In genomic region chr13:100262404-100262803, GRCh38 we compare ENCODE assay signal across 29 cellular contexts.
DNase-seq lines count a peak whose midpoint lies in the region; ATAC-seq, FAIRE-seq and TF ChIP-seq lines count a peak whose summit lies in the region.
"Had no signal": no experiment of that assay in that cellular context is flagged by ENCODE, and none has a peak within 500 bp of the region (broad histone marks: within the 10 kb centered on the region; RNA-seq: fewer than 3 reads in every experiment).

No MANE protein-coding gene starts in this region.

- H3K9ac ChIP-seq in HepG2 (ENCODE audit: insufficient read depth, low read depth, low read length), result no peak overlapping the region
- H3K9ac ChIP-seq: BLaER1; BLaER1 treated with 17β-estradiol and CSF1 and Interleukin-3, amounts not matched to agents 10 nM and 100 nM had no signal

- CTCF ChIA-PET in HepG2 (lab: Yijun Ruan, JAX; ENCODE audit: low intra/inter-chr PET ratio, low total read pairs), result no interaction called here

- no peak overlapping the region for H3K27ac ChIP-seq in HepG2 (ENCODE audit: extremely low read length, insufficient read depth, low read length)
- no peak overlapping the region for H3K27ac ChIP-seq in right lobe of liver
- H3K27ac ChIP-seq: 22Rv1; A549; BLaER1; BLaER1 treated with 17β-estradiol and CSF1 and Interleukin-3, amounts not matched to agents 10 nM and 100 nM; C4-2B had no signal

- POLR2A ChIA-PET in HepG2 (lab: Yijun Ruan, JAX), result no interaction called here

- H3K36me3 ChIP-seq in HepG2 (replicated peaks in 1 of 2; ENCODE audit: control insufficient read depth in 1 of 2, insufficient read depth in 2 of 2, low read length in 2 of 2) (no peaks in the 10 kb centered on the region), right lobe of liver (no peaks in the 10 kb centered on the region)
- H3K36me3 ChIP-seq: BE2C; BLaER1; BLaER1 treated with 17β-estradiol and CSF1 and Interleukin-3, amounts not matched to agents 10 nM and 100 nM had no signal

- H3K4me2 ChIP-seq in HepG2 (ENCODE audit: low read depth, low read length), result no peak overlapping the region
- H3K4me2 ChIP-seq: A549; BLaER1; BLaER1 treated with 17β-estradiol and CSF1 and Interleukin-3, amounts not matched to agents 10 nM and 100 nM had no signal

- 82% methylated on average over 3 of the region's 3 CpGs for WGBS in HepG2 (ENCODE audit: low lambda C conversion rate)
- WGBS in right lobe of liver (ENCODE audit: insufficient coverage, low coverage, low lambda C conversion rate, missing lambda C conversion rate), result 77% methylated on average over 3 of the region's 3 CpGs

- H3K4me3 ChIP-seq in HepG2 (replicated peaks in 1 of 3; ENCODE audit: insufficient read depth in 1 of 3, low read depth in 2 of 3, low read length in 3 of 3), result no peak overlapping the region
- H3K4me3 ChIP-seq in right lobe of liver, result no peak overlapping the region
- H3K4me3 ChIP-seq: A549; BLaER1; BLaER1 treated with 17β-estradiol and CSF1 and Interleukin-3, amounts not matched to agents 10 nM and 100 nM had no signal

- H3K27me3 ChIP-seq in HepG2 (ENCODE audit: control insufficient read depth in 1 of 2, insufficient read depth in 2 of 2, low read length in 2 of 2), result no peaks in the 10 kb centered on the region
- H3K27me3 ChIP-seq in right lobe of liver, result no peaks in the 10 kb centered on the region
- H3K27me3 ChIP-seq: BE2C; BLaER1; BLaER1 treated with 17β-estradiol and CSF1 and Interleukin-3, amounts not matched to agents 10 nM and 100 nM had no signal

- no peak for TF ChIP-seq POLR2A in HepG2 (IDR thresholded peaks at IDR 0.05; ENCODE audit: insufficient read depth in 1 of 2, low read depth in 2 of 2, low read length in 2 of 2)
- TF ChIP-seq POLR2A in right lobe of liver (IDR thresholded peaks at IDR 0.05), result no peak

- H4K20me1 ChIP-seq in HepG2 (ENCODE audit: insufficient read depth, low read length), result no peaks in the 10 kb centered on the region
- H4K20me1 ChIP-seq: BLaER1; BLaER1 treated with 17β-estradiol and CSF1 and Interleukin-3, amounts not matched to agents 10 nM and 100 nM had no signal

- no peak overlapping the region for H2AFZ ChIP-seq in HepG2 (ENCODE audit: low read length)

- TF ChIP-seq RAD21 in HepG2 (CRISPR knock-in tag; IDR thresholded peaks at IDR 0.05), result no peak

- H3K9me3 ChIP-seq in HepG2 (ENCODE audit: low read length) (no peaks in the 10 kb centered on the region), right lobe of liver (no peaks in the 10 kb centered on the region)
- H3K9me3 ChIP-seq: A549; BE2C; BLaER1; BLaER1 treated with 17β-estradiol and CSF1 and Interleukin-3, amounts not matched to agents 10 nM and 100 nM; Caco-2 had no signal

- TF ChIP-seq EP300 in HepG2 (IDR thresholded peaks at IDR 0.05; ENCODE audit: low read depth in 2 of 2, low read length in 2 of 2), result no peak
- TF ChIP-seq EP300 in HepG2 (CRISPR knock-in tag; IDR thresholded peaks at IDR 0.05; ENCODE audit: borderline replicate concordance), result no peak

- DNase-seq in HepG2 (ENCODE audit: low spot score) (no peak), right lobe of liver (no peak)
- DNase-seq: 8988T; ACHN; AML-193; BE2C; C1 segment of cervical spinal cord; Caco-2; Calu3; CD4-positive, alpha-beta memory T cell; CD4-positive, alpha-beta T cell; CD4-positive, CD25-positive, alpha-beta regulatory T cell; CD8-positive, alpha-beta memory T cell; CD8-positive, alpha-beta T cell; COR-L47; DMS 273 treated with DMSO at 0.1 percent for 48 hours; DMS153; DMS53; DMS79; DMS79 treated with DMSO at 0.1 percent for 48 hours; DND-41; EL had no signal

- intact Hi-C loops in HepG2 (cut with micrococcal nuclease; ENCODE audit: unreplicated experiment) (no loop called here), right lobe of liver (cut with DNase I) (no loop called here)

- no peak for ATAC-seq in HepG2
- no peak for ATAC-seq in right lobe of liver
- ATAC-seq: A549; CD8-positive, alpha-beta T cell had no signal

- no peaks in the 10 kb centered on the region for H3K79me2 ChIP-seq in HepG2 (ENCODE audit: insufficient read depth, low read length)

- no peak for TF ChIP-seq CTCF in HepG2 (CRISPR knock-in tag; IDR thresholded peaks at IDR 0.05)
- TF ChIP-seq CTCF in right lobe of liver (IDR thresholded peaks at IDR 0.05), result no peak

- no peak for FAIRE-seq in HepG2 (lab: Jason Lieb, UNC)
- FAIRE-seq: A204.1, A549, D721Med had no signal

- H3K4me1 ChIP-seq in HepG2 (ENCODE audit: insufficient read depth, low read length) (peaks cover 8% of the 10 kb centered on the region), right lobe of liver (no peaks in the 10 kb centered on the region)
- H3K4me1 ChIP-seq: A549, BE2C, BLaER1, Caco-2 had no signal

- no TSS peak for BruUV-seq in HepG2 (replicated peaks; lab: Mats Ljungman, UMichigan)

- in situ Hi-C loops in HepG2 (cut with HindIII; ENCODE audit: extremely low pct_ligation_motif_present, low pct_unique_long_range_greater_than_20kb), result no loop called here

TF ChIP-seq in HepG2, 621 proteins besides CTCF, POLR2A, EP300 and RAD21:
- TF ChIP-seq SMARCC2 (IDR thresholded peaks at IDR 0.05) (no peak), HNRNPK (IDR thresholded peaks at IDR 0.05; ENCODE audit: low read depth, low read length, poor library complexity, severe bottlenecking) (peak; percentile 92)
- TF ChIP-seq, protein P1, sequence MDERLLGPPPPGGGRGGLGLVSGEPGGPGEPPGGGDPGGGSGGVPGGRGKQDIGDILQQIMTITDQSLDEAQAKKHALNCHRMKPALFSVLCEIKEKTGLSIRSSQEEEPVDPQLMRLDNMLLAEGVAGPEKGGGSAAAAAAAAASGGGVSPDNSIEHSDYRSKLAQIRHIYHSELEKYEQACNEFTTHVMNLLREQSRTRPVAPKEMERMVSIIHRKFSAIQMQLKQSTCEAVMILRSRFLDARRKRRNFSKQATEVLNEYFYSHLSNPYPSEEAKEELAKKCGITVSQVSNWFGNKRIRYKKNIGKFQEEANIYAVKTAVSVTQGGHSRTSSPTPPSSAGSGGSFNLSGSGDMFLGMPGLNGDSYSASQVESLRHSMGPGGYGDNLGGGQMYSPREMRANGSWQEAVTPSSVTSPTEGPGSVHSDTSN (CRISPR knock-in tag; IDR thresholded peaks at IDR 0.05), result no peak
TF ChIP-seq in HepG2: peak in this region for 1.
